Comparison of ENCODE assay signal across 8 cellular contexts in genomic region chr16:48050871-48051270, GRCh38.
"Had no signal": no experiment of that assay in that cellular context is flagged by ENCODE, and none has a peak within 500 bp of the region (broad histone marks: within the 10 kb centered on the region; RNA-seq: fewer than 3 reads in every experiment).

No MANE protein-coding gene starts in this region.

- ATAC-seq: HCT116, K562 had no signal

- H3K27ac ChIP-seq: HL-60 had no signal

- H3K4me3 ChIP-seq: HAP-1, K562 had no signal

- H3K9me3 ChIP-seq: HAP-1 had no signal

- DNase-seq: GOT3, H7, HFFc6, IMR-90 had no signal

- H3K36me3 ChIP-seq: HAP-1 had no signal

- H3K9me3 Mint-ChIP-seq: HFFc6 had no signal

- H3K27ac Mint-ChIP-seq: HFFc6 had no signal

- H3K4me3 Mint-ChIP-seq: HFFc6 had no signal
